Comparison of ENCODE assay signal across 1 cellular context in the genomic region with DNA sequence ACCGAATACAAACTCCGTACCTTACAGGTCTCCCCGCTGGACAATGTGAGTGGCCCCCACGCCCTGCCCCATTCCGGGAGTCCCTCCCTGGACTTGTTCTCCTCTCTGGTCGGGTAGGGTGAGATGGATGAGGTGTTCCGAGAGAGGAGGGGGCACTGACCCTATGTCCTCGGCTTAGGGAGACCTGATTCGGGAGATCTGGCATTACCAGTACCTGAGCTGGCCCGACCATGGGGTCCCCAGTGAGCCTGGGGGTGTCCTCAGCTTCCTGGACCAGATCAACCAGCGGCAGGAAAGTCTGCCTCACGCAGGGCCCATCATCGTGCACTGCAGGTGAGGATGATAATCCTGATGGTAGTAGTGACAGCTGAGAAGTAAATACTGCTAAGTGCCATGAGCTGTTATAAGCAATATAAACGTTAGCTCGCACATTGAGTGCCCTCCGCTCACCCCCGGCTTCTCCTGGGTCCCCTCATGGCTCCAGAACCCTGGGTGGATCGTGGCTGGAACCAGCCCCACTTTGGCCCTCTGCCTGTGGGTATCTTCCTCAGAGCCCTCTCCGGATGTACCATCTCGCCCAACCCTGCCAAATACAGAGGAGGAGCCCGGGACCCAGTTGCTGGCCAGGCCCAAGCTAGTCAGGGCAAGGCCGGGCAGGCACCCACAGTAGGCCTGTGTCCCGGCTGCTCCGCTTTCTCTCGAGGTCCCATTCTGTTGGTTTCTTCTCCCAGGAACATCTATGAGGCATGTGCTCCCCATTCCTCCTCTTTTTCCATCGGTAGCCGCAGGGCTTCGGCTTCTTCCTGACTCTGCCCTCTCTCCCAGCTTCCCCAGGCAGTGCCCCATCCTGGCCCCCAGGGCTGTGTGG.
TF ChIP-seq lines count a peak whose summit lies in the region.

No MANE protein-coding gene starts in this region.

TF ChIP-seq in IMR-90, 13 proteins besides CTCF, POLR2A, EP300 and RAD21:
- no peak for TF ChIP-seq CEBPB (IDR thresholded peaks at IDR 0.05; ENCODE audit: low read depth, low read length)
- TF ChIP-seq MXI1 (IDR thresholded peaks at IDR 0.05; ENCODE audit: borderline replicate concordance, low read depth, low read length) = no peak
- TF ChIP-seq, protein P1, sequence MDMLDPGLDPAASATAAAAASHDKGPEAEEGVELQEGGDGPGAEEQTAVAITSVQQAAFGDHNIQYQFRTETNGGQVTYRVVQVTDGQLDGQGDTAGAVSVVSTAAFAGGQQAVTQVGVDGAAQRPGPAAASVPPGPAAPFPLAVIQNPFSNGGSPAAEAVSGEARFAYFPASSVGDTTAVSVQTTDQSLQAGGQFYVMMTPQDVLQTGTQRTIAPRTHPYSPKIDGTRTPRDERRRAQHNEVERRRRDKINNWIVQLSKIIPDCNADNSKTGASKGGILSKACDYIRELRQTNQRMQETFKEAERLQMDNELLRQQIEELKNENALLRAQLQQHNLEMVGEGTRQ (IDR thresholded peaks at IDR 0.05; ENCODE audit: low read depth, low read length) = no peak
- no peak for TF ChIP-seq RCOR1 (IDR thresholded peaks at IDR 0.05; ENCODE audit: insufficient replicate concordance, low read length)
- TF ChIP-seq MAFK (IDR thresholded peaks at IDR 0.05; ENCODE audit: low read depth, low read length) = no peak
- TF ChIP-seq, protein P2, sequence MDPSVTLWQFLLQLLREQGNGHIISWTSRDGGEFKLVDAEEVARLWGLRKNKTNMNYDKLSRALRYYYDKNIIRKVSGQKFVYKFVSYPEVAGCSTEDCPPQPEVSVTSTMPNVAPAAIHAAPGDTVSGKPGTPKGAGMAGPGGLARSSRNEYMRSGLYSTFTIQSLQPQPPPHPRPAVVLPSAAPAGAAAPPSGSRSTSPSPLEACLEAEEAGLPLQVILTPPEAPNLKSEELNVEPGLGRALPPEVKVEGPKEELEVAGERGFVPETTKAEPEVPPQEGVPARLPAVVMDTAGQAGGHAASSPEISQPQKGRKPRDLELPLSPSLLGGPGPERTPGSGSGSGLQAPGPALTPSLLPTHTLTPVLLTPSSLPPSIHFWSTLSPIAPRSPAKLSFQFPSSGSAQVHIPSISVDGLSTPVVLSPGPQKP (IDR thresholded peaks at IDR 0.05; ENCODE audit: borderline replicate concordance, low read depth, low read length) = no peak
- no peak for TF ChIP-seq BHLHE40 (IDR thresholded peaks at IDR 0.05; ENCODE audit: low read depth, low read length)
- TF ChIP-seq SMC3 (IDR thresholded peaks at IDR 0.05; ENCODE audit: low read depth, low read length) = no peak
- no peak for TF ChIP-seq RFX5 (IDR thresholded peaks at IDR 0.05; ENCODE audit: low read depth, low read length)
